ENCODE assay signal across 10 cellular contexts in genomic region chr4:6943012-6943869, GRCh38. TPM values are rescaled to one million over a fixed set of nuclear protein-coding genes. Genes with fewer than 3 reads are reported as not detected.
A peak's percentile ranks its signal among the peaks of the same experiment; 100 is the strongest.
DNase-seq lines count a peak whose midpoint lies in the region; ATAC-seq and TF ChIP-seq lines count a peak whose summit lies in the region.
"Had no signal": no experiment of that assay in that cellular context is flagged by ENCODE, and none has a peak within 500 bp of the region (broad histone marks: within the 10 kb centered on the region; RNA-seq: fewer than 3 reads in every experiment).

No MANE protein-coding gene starts in this region.

- H3K4me2 ChIP-seq in HCT116 (ENCODE audit: low read length) (peak overlapping the region; percentile 83), smooth muscle cell (peak overlapping the region; percentile 84)

- H3K27ac Mint-ChIP-seq in activated T-helper 1 cell treated with anti-CD3 and anti-CD28 coated beads, Interleukin-12 subunit alpha, Interleukin-12 subunit beta, Interleukin-2, Interleukin-4 antibody, amounts not matched to agents 30 ng/mL and 10 ng/mL and 1 ng/mL, durations not matched to agents 14 hours and 24 hours and 36 hours: peak overlapping the region; percentile 85
- peak overlapping the region; percentile 83 to 96 (median 88) for H3K27ac Mint-ChIP-seq in immature natural killer cell

- H3K36me3 Mint-ChIP-seq in activated T-helper 1 cell treated with anti-CD3 and anti-CD28 coated beads, Interleukin-12 subunit alpha, Interleukin-12 subunit beta, Interleukin-2, Interleukin-4 antibody, amounts not matched to agents 30 ng/mL and 10 ng/mL and 1 ng/mL, durations not matched to agents 14 hours and 24 hours and 36 hours (ENCODE audit: low read depth): peaks cover 10% of the 10 kb centered on the region
- no peaks in the 10 kb centered on the region for H3K36me3 Mint-ChIP-seq in immature natural killer cell

- H4K20me1 ChIP-seq in HCT116 (ENCODE audit: insufficient read depth) (no peaks in the 10 kb centered on the region), smooth muscle cell (ENCODE audit: low read depth) (no peaks in the 10 kb centered on the region)

- no peaks in the 10 kb centered on the region for H3K9me3 ChIP-seq in HCT116 (ENCODE audit: control insufficient read depth in 1 of 2, insufficient read depth in 1 of 2, low read depth in 1 of 2, low read length in 2 of 2)
- no peaks in the 10 kb centered on the region for H3K9me3 ChIP-seq in smooth muscle cell (replicated peaks; ENCODE audit: low read depth)
- H3K9me3 ChIP-seq: SJCRH30 had no signal

- no peak for TF ChIP-seq POLR2A in HCT116 (IDR thresholded peaks at IDR 0.05; ENCODE audit: borderline replicate concordance, extremely low read depth, insufficient read depth, insufficient read length)
- no peak for TF ChIP-seq POLR2A in lower leg skin (IDR thresholded peaks at IDR 0.05)

- peaks cover 31 to 38% of the 10 kb centered on the region in 2 experiments for H3K4me1 ChIP-seq in HCT116 (ENCODE audit: control insufficient read depth in 1 of 2, insufficient read depth in 2 of 2, low read length in 2 of 2)
- H3K4me1 ChIP-seq in smooth muscle cell (ENCODE audit: low read depth): peaks cover 31% of the 10 kb centered on the region

- H2AFZ ChIP-seq in HCT116 (ENCODE audit: low read depth, low read length, poor library complexity, severe bottlenecking) (no peak overlapping the region), smooth muscle cell (ENCODE audit: low read depth) (no peak overlapping the region)

- intact Hi-C loops in HCT116 (cut with micrococcal nuclease) (no loop called here), lower leg skin (cut with DNase I; ENCODE audit: low total_unique reads) (no loop called here)
- intact Hi-C loops in activated T-helper 1 cell treated with anti-CD3 and anti-CD28 coated beads, Interleukin-12 subunit alpha, Interleukin-12 subunit beta, Interleukin-2, Interleukin-4 antibody, amounts not matched to agents 30 ng/mL and 10 ng/mL and 1 ng/mL, durations not matched to agents 14 hours and 24 hours and 36 hours (cut with micrococcal nuclease): loop anchor here (2.0 kb wide), 1 partner anchor 26 kb away; no protein-coding TSS in a partner anchor

- H3K27ac ChIP-seq in HCT116 (ENCODE audit: low read depth, low read length) (peak overlapping the region; percentile 80), smooth muscle cell (ENCODE audit: low read depth) (peak overlapping the region; percentile 95)

- H3K36me3 ChIP-seq in HCT116 (ENCODE audit: control insufficient read depth in 1 of 2, insufficient read depth in 2 of 2, low read length in 2 of 2) (no peaks in the 10 kb centered on the region), smooth muscle cell (ENCODE audit: low read depth) (no peaks in the 10 kb centered on the region)
- H3K36me3 ChIP-seq: SJCRH30 had no signal

- no peak for TF ChIP-seq CTCF in HCT116 (IDR thresholded peaks at IDR 0.05 in 2 of 3, conservative IDR thresholded peaks at IDR 0.05 in 1 of 3; ENCODE audit: borderline replicate concordance in 1 of 3, insufficient read depth in 1 of 3, low read depth in 2 of 3, low read length in 2 of 3)
- TF ChIP-seq CTCF in smooth muscle cell (IDR thresholded peaks at IDR 0.05; ENCODE audit: borderline replicate concordance, insufficient read depth, poor library complexity, severe bottlenecking): no peak
- no peak for TF ChIP-seq CTCF in lower leg skin (IDR thresholded peaks at IDR 0.05)

- no peak for TF ChIP-seq RAD21 in HCT116 (IDR thresholded peaks at IDR 0.05; ENCODE audit: low read depth)

- H3K4me3 Mint-ChIP-seq in activated T-helper 1 cell treated with anti-CD3 and anti-CD28 coated beads, Interleukin-12 subunit alpha, Interleukin-12 subunit beta, Interleukin-2, Interleukin-4 antibody, amounts not matched to agents 30 ng/mL and 10 ng/mL and 1 ng/mL, durations not matched to agents 14 hours and 24 hours and 36 hours: peak overlapping the region; percentile 61
- peak overlapping the region; percentile 70 to 88 (median 81) for H3K4me3 Mint-ChIP-seq in immature natural killer cell

- H3F3A ChIP-seq in smooth muscle cell (ENCODE audit: low read depth): peaks cover 22% of the 10 kb centered on the region

- TSS peak; percentile 64 for BruUV-seq in HCT116 (replicated peaks; lab: Mats Ljungman, UMichigan)

- WGBS in smooth muscle cell (ENCODE audit: low lambda C conversion rate): 48% methylated on average over 19 of the region's 19 CpGs
- 75 to 80% methylated on average over 19 of the region's 19 CpGs for WGBS in lower leg skin, 2 donors

- H3K9ac ChIP-seq in HCT116 (ENCODE audit: low read length): peak overlapping the region; percentile 52
- no peak overlapping the region for H3K9ac ChIP-seq in smooth muscle cell (ENCODE audit: low read depth)

- H3K79me2 ChIP-seq in HCT116 (ENCODE audit: insufficient read depth, low read length) (peaks cover 16% of the 10 kb centered on the region; the same call in 1 of the 2 replicates), smooth muscle cell (ENCODE audit: low read depth) (peaks cover 3% of the 10 kb centered on the region)

- CTCF ChIA-PET in HCT116 (lab: Charles Lee): no interaction called here

- H3K4me3 ChIP-seq in HCT116 (replicated peaks in 1 of 2; ENCODE audit: low read depth in 1 of 2, low read length in 2 of 2) (peak overlapping the region; percentile 30 to 49), smooth muscle cell (no peak overlapping the region), lower leg skin (ENCODE audit: low read depth, poor library complexity, severe bottlenecking) (no peak overlapping the region)
- H3K4me3 ChIP-seq: SJCRH30 had no signal

- no peaks in the 10 kb centered on the region for H3K9me2 ChIP-seq in HCT116 (ENCODE audit: insufficient read depth)

- H3K4me1 Mint-ChIP-seq in activated T-helper 1 cell treated with anti-CD3 and anti-CD28 coated beads, Interleukin-12 subunit alpha, Interleukin-12 subunit beta, Interleukin-2, Interleukin-4 antibody, amounts not matched to agents 30 ng/mL and 10 ng/mL and 1 ng/mL, durations not matched to agents 14 hours and 24 hours and 36 hours (ENCODE audit: low read depth): peaks cover 56% of the 10 kb centered on the region
- H3K4me1 Mint-ChIP-seq in immature natural killer cell: peaks cover 68 to 78% of the 10 kb centered on the region in 2 donors

- no peaks in the 10 kb centered on the region for H3K9me3 Mint-ChIP-seq in activated T-helper 1 cell treated with anti-CD3 and anti-CD28 coated beads, Interleukin-12 subunit alpha, Interleukin-12 subunit beta, Interleukin-2, Interleukin-4 antibody, amounts not matched to agents 30 ng/mL and 10 ng/mL and 1 ng/mL, durations not matched to agents 14 hours and 24 hours and 36 hours
- H3K9me3 Mint-ChIP-seq in immature natural killer cell: no peaks in the 10 kb centered on the region
- H3K9me3 Mint-ChIP-seq: activated T-helper 2 cell treated with anti-CD3 and anti-CD28 coated beads, Interferon-gamma antibody, Interleukin-2, Interleukin-4, amounts not matched to agents 10 μg/mL and 5 μg/mL and 100 μg/mL, durations not matched to agents 14 hours and 24 hours and 36 hours had no signal

- ATAC-seq in HCT116: peak; percentile 77
- ATAC-seq in HG03095 (IDR thresholded peaks at IDR 0.05; ENCODE audit: unreplicated experiment): no peak

- DNase-seq in HCT116 (ENCODE audit: low read depth, low spot score) (peak; percentile 3), immature natural killer cell (no peak), smooth muscle cell (lab: John Stamatoyannopoulos, UW; ENCODE audit: unreplicated experiment) (no peak), lower leg skin (ENCODE audit: low spot score in 2 of 2) (no peak), Kasumi-1 (lab: John Stamatoyannopoulos, UW) (no peak)
- no peak for DNase-seq in activated T-helper 1 cell treated with anti-CD3 and anti-CD28 coated beads, Interleukin-12 subunit alpha, Interleukin-12 subunit beta, Interleukin-2, Interleukin-4 antibody, amounts not matched to agents 30 ng/mL and 10 ng/mL and 1 ng/mL, durations not matched to agents 14 hours and 24 hours and 36 hours (ENCODE audit: low spot score)
- DNase-seq: head of caudate nucleus had no signal

- RAD21 ChIA-PET in HCT116 (lab: Charles Lee; ENCODE audit: low non-redundant PET in 1 of 2, low total read pairs in 2 of 2, uncharacterized antibody in 2 of 2, unreplicated experiment in 2 of 2): no interaction called here

- POLR2A ChIA-PET in HCT116 (lab: Charles Lee): interaction anchor here (0.9 kb wide), 1 partner anchor 26 kb away, joined by 3 read pairs; no protein-coding TSS in a partner anchor

- no peaks in the 10 kb centered on the region for H3K27me3 Mint-ChIP-seq in activated T-helper 1 cell treated with anti-CD3 and anti-CD28 coated beads, Interleukin-12 subunit alpha, Interleukin-12 subunit beta, Interleukin-2, Interleukin-4 antibody, amounts not matched to agents 30 ng/mL and 10 ng/mL and 1 ng/mL, durations not matched to agents 14 hours and 24 hours and 36 hours (ENCODE audit: insufficient read depth)
- H3K27me3 Mint-ChIP-seq in immature natural killer cell (ENCODE audit: low read depth in 3 of 3): peaks cover 3 to 5% (median 3%) of the 10 kb centered on the region in 3 donors

- no peaks in the 10 kb centered on the region for H3K27me3 ChIP-seq in HCT116 (ENCODE audit: insufficient read depth, low read length)
- no peaks in the 10 kb centered on the region for H3K27me3 ChIP-seq in smooth muscle cell (ENCODE audit: low read depth)
- H3K27me3 ChIP-seq: SJCRH30 had no signal

TF ChIP-seq in HCT116, 20 proteins besides CTCF, POLR2A, EP300 and RAD21 (continues in another document):
- TF ChIP-seq ELF1 (IDR thresholded peaks at IDR 0.05; ENCODE audit: borderline replicate concordance, low read depth): no peak

RNA-seq across cellular contexts. Expression of gene TBC1D14, which starts 33.6 kb away (rescaled TPM):
- total RNA-seq in HCT116 (2021; ENCODE audit: unreplicated experiment) (62.9 TPM), smooth muscle cell (24.4 and 31.6 TPM in 2 replicates), lower leg skin (100 to 1,000 TPM in 1 of 4 donors, 10 to 100 TPM in 3; 54.7 to 101 (median 73.3) TPM)
- 38.5 and 41.2 TPM in 2 replicates for polyA plus RNA-seq in HCT116 (2012)
- total RNA-seq in activated T-helper 1 cell treated with anti-CD3 and anti-CD28 coated beads, Interleukin-12 subunit alpha, Interleukin-12 subunit beta, Interleukin-2, Interleukin-4 antibody, amounts not matched to agents 30 ng/mL and 10 ng/mL and 1 ng/mL, durations not matched to agents 14 hours and 24 hours and 36 hours: 58.1 and 59.7 TPM in 2 replicates
- polyA plus RNA-seq in immature natural killer cell (10 to 100 TPM; 25.6 to 39.8 (median 26.6) TPM), smooth muscle cell (13.0 and 20.9 TPM in 2 replicates)

Comparison
In these comparisons a context has a peak if more than half of its experiments do, and no peak if none do; other contexts are left out.
1. H3K4me3 ChIP-seq: peak in HCT116 (2 of 2); none in smooth muscle cell (single experiment) and lower leg skin (single experiment).